Comparison of ENCODE assay signal across 8 cellular contexts in the genomic region with DNA sequence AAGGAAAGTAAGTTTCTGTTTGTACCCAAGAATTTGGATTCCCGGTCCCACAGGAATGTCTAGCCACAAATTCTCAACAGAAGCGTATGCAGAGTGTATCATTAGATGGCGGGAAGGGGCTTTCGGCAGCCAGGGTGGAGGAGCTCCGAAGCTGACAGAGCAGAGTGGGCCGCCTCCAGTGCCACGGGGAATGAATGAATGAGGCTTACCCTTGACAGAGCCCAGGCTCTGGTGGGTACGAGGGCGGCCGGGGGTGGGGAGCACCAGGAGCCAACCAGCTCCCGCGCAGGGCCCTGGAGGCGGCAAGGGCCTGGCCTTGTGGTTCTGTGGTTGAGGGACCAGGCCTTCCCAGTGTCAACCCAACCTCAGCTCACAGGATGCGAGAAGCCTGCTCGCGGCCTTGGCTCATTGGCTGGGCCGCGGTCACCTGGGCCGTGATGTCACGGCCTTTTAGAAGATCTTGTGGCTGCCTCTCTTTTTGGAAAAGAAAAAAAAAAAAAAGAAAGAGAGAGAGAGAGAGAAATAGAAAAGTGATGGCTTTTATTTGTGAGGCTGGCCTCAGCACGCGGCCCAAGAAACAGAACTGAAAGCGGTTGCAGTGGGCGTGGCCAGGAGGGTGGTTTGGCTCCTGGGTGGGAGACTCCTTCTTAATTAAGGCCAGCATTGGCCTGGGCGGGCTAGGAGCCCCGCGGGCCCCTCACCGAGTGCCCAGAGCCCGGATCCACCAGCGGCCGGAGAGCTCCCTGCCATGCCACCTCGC. TPM values are rescaled to one million over a fixed set of nuclear protein-coding genes. Genes with fewer than 3 reads are reported as not detected.
A peak's percentile ranks its signal among the peaks of the same experiment; 100 is the strongest.
DNase-seq lines count a peak whose midpoint lies in the region; ATAC-seq and TF ChIP-seq lines count a peak whose summit lies in the region.

No MANE protein-coding gene starts in this region.

- intact Hi-C loops in sigmoid colon (cut with DNase I): no loop called here

- 61 to 83% methylated on average over 32 of the region's 32 CpGs for WGBS in sigmoid colon, 2 donors
- 87% methylated on average over 32 of the region's 32 CpGs for WGBS in suprapubic skin

- peak; percentile 91 for DNase-seq in RPMI8226
- peak; percentile 78 for DNase-seq in activated naive CD4-positive, alpha-beta T cell treated with anti-CD3 and anti-CD28 coated beads, Interleukin-2, amount 50 U/mL, for 16 hours
- peak; percentile 61 for DNase-seq in sigmoid colon
- DNase-seq in suprapubic skin (ENCODE audit: low spot score in 2 of 2): no peak
- no peak for DNase-seq in NCI-H526 treated with DMSO at 0.1 percent for 48 hours (lab: John Stamatoyannopoulos, UW)
- DNase-seq in foreskin keratinocyte: no peak

- no peak for TF ChIP-seq CTCF in sigmoid colon (IDR thresholded peaks at IDR 0.05)
- no peak for TF ChIP-seq CTCF in suprapubic skin (IDR thresholded peaks at IDR 0.05)
- TF ChIP-seq CTCF in foreskin keratinocyte (conservative IDR thresholded peaks at IDR 0.05): no peak

- TF ChIP-seq POLR2A in sigmoid colon (IDR thresholded peaks at IDR 0.05) (no peak), suprapubic skin (IDR thresholded peaks at IDR 0.05) (no peak)

- H3K9me3 ChIP-seq in sigmoid colon (no peaks in the 10 kb centered on the region), suprapubic skin (no peaks in the 10 kb centered on the region)

- peaks cover 0 to 20% (median 0%) of the 10 kb centered on the region in 3 donors for H3K27me3 ChIP-seq in sigmoid colon
- H3K27me3 ChIP-seq in suprapubic skin: peaks cover 29% of the 10 kb centered on the region
- peaks cover 9% of the 10 kb centered on the region for H3K27me3 ChIP-seq in foreskin keratinocyte

- H3K36me3 ChIP-seq in sigmoid colon (no peaks in the 10 kb centered on the region), suprapubic skin (no peaks in the 10 kb centered on the region)

- TF ChIP-seq EP300 in sigmoid colon (IDR thresholded peaks at IDR 0.05) (no peak), suprapubic skin (IDR thresholded peaks at IDR 0.05) (no peak)

- H3K27ac ChIP-seq in sigmoid colon (no peak overlapping the region), suprapubic skin (no peak overlapping the region), foreskin keratinocyte (no peak overlapping the region)

- no peak overlapping the region for H3K4me3 ChIP-seq in sigmoid colon
- no peak overlapping the region for H3K4me3 ChIP-seq in suprapubic skin

- no peaks in the 10 kb centered on the region for H3K4me1 ChIP-seq in sigmoid colon
- H3K4me1 ChIP-seq in suprapubic skin: no peaks in the 10 kb centered on the region
- H3K4me1 ChIP-seq in foreskin keratinocyte: no peaks in the 10 kb centered on the region

- ATAC-seq in GM18519 (IDR thresholded peaks at IDR 0.05; ENCODE audit: low FRiP score, unreplicated experiment): peak; percentile 74
- ATAC-seq in HG02852 (IDR thresholded peaks at IDR 0.05; ENCODE audit: unreplicated experiment): peak; percentile 84
- no peak for ATAC-seq in foreskin keratinocyte

RNA-seq across cellular contexts. Expression of a gene that starts 34.9 kb away (rescaled TPM):
- total RNA-seq in sigmoid colon (1 to 10 TPM in 1 of 4 donors, under 1 TPM in 2, not detected in 1; 0.36 to 1.2 (median 0.49) TPM), suprapubic skin (10 to 100 TPM in 3 of 4 donors, 1 to 10 TPM in 1; 7.9 to 18.7 (median 13.8) TPM), foreskin keratinocyte (0.10 TPM in 1 of 2 replicates, not detected in the other)
- polyA plus RNA-seq in sigmoid colon (10 to 100 TPM in 1 of 3 donors, 1 to 10 TPM in 2; 1.2 to 18.0 (median 3.7) TPM), foreskin keratinocyte (0.11 TPM in 1 of 2 replicates, not detected in the other)

Comparison
In these comparisons a context has a peak if more than half of its experiments do, and no peak if none do; other contexts are left out.
1. DNase-seq: peak in RPMI8226 (single experiment), activated naive CD4-positive, alpha-beta T cell treated with anti-CD3 and anti-CD28 coated beads, Interleukin-2, amount 50 U/mL, for 16 hours (single experiment) and sigmoid colon (single experiment); none in suprapubic skin (0 of 2), NCI-H526 treated with DMSO at 0.1 percent for 48 hours (single experiment) and foreskin keratinocyte (0 of 2).